In genomic region chr1:159214149-159214760, GRCh38 we compare ENCODE assay signal across 9 cellular contexts. TPM values are rescaled to one million over a fixed set of nuclear protein-coding genes. Genes with fewer than 3 reads are reported as not detected.
DNase-seq lines count a peak whose midpoint lies in the region; ATAC-seq, FAIRE-seq and TF ChIP-seq lines count a peak whose summit lies in the region.
"Had no signal": no experiment of that assay in that cellular context is flagged by ENCODE, and none has a peak within 500 bp of the region (broad histone marks: within the 10 kb centered on the region; RNA-seq: fewer than 3 reads in every experiment).

No MANE protein-coding gene starts in this region.

- no peaks in the 10 kb centered on the region for H3K36me3 ChIP-seq in heart left ventricle
- no peaks in the 10 kb centered on the region for H3K36me3 ChIP-seq in SK-N-SH (replicated peaks in 1 of 2; ENCODE audit: control insufficient read depth in 1 of 2, insufficient read depth in 2 of 2, low read length in 1 of 2)
- no peaks in the 10 kb centered on the region for H3K36me3 ChIP-seq in liver (ENCODE audit: control insufficient read depth in 4 of 4, insufficient read depth in 3 of 4, low read depth in 1 of 4, low read length in 3 of 4)
- no peaks in the 10 kb centered on the region for H3K36me3 ChIP-seq in stomach

- TF ChIP-seq RAD21 in SK-N-SH (IDR thresholded peaks at IDR 0.05; ENCODE audit: low read length) (peak; percentile 70), liver (IDR thresholded peaks at IDR 0.05) (peak; percentile 82 to 91)

- H3K9ac ChIP-seq in SK-N-SH (no peak overlapping the region), liver (ENCODE audit: low read depth in 1 of 2, low read length in 2 of 2) (no peak overlapping the region)

- peak in 3 of 4 donors; percentile 45 to 72 (median 61) for ATAC-seq in heart left ventricle
- no peak for ATAC-seq in left ventricle myocardium superior

- no peak overlapping the region for H3K4me2 ChIP-seq in SK-N-SH

- no peaks in the 10 kb centered on the region for H3K9me3 ChIP-seq in heart left ventricle
- H3K9me3 ChIP-seq in SK-N-SH, result no peaks in the 10 kb centered on the region
- no peaks in the 10 kb centered on the region for H3K9me3 ChIP-seq in liver (ENCODE audit: control insufficient read depth in 4 of 4, low read length in 3 of 4)
- no peaks in the 10 kb centered on the region for H3K9me3 ChIP-seq in stomach

- POLR2A ChIA-PET in SK-N-SH (lab: Yijun Ruan, JAX) (interaction anchor here (0.6 kb wide), 1 partner anchor 33 kb away, joined by 3 read pairs; no protein-coding TSS in a partner anchor), MCF 10A (lab: Yijun Ruan, JAX) (interaction anchor here (0.6 to 2.6 kb wide), 13 partner anchors 8 to 747 kb away, joined by 3 to 17 read pairs (median 6); partner anchors contain the start of gene DUSP23)

- intact Hi-C loops in heart left ventricle (cut with DNase I) (loop anchor here in 7 of 10 donors (2.0 to 10.0 kb wide), 5 partner anchors 52 to 671 kb away; no protein-coding TSS in a partner anchor), left ventricle myocardium superior (cut with micrococcal nuclease) (loop anchor here (5.0 kb wide), 1 partner anchor 52 kb away; no protein-coding TSS in a partner anchor), MCF 10A (cut with micrococcal nuclease) (loop anchor here (1.0 to 5.0 kb wide), 5 partner anchors 383 to 677 kb away; no protein-coding TSS in a partner anchor), stomach (cut with DNase I; ENCODE audit: low total_unique reads) (loop anchor here (10.0 kb wide), 1 partner anchor 49 kb away; no protein-coding TSS in a partner anchor)

- H3K4me1 ChIP-seq in heart left ventricle (peaks cover 0 to 6% (median 0%) of the 10 kb centered on the region in 12 donors), SK-N-SH (ENCODE audit: control insufficient read depth in 1 of 2, insufficient read depth in 2 of 2, low read depth in 1 of 2, low read length in 1 of 2) (no peaks in the 10 kb centered on the region), liver (ENCODE audit: control insufficient read depth in 4 of 4, insufficient read depth in 4 of 4, low read length in 3 of 4) (peaks cover 0 to 2% (median 0%) of the 10 kb centered on the region in 4 donors), stomach (peaks cover 0 to 6% (median 0%) of the 10 kb centered on the region in 4 donors)

- 5 to 8% (median 6%) methylated on average over 5 of the region's 5 CpGs for WGBS in heart left ventricle, 4 donors
- WGBS in SK-N-SH (ENCODE audit: low lambda C conversion rate), result 4% methylated on average over 5 of the region's 5 CpGs
- WGBS in liver, result 5% methylated on average over 5 of the region's 5 CpGs
- WGBS in stomach, 5 donors, result 4 to 7% (median 6%) methylated on average over 5 of the region's 5 CpGs

- CTCF ChIA-PET in SK-N-SH (lab: Yijun Ruan, JAX), result interaction anchor here (0.5 to 26.8 kb wide), 27 partner anchors 10 to 907 kb away, joined by 3 to 660 read pairs (median 5); partner anchors contain the start of genes ACKR1 and CADM3
- CTCF ChIA-PET in MCF 10A (lab: Yijun Ruan, JAX), result interaction anchor here (0.5 to 17.2 kb wide), 81 partner anchors 9 to 1490 kb away, joined by 3 to 385 read pairs (median 5); partner anchors contain the start of genes ACKR1, DUSP23, FCRL6 and OR10J1

- no peaks in the 10 kb centered on the region for H3K36me3 Mint-ChIP-seq in MCF 10A (ENCODE audit: insufficient read depth, unreplicated experiment)

- DNase-seq in heart left ventricle (no peak), left ventricle myocardium superior (no peak), HK-2 (ENCODE audit: unreplicated experiment) (peak; percentile 35), SK-N-SH (peak; percentile 65), MCF 10A (ENCODE audit: unreplicated experiment) (peak; percentile 75), stomach (peak; percentile 35), frontal cortex (ENCODE audit: low spot score in 2 of 2) (no peak)

- no peaks in the 10 kb centered on the region for H3K79me2 ChIP-seq in SK-N-SH (ENCODE audit: insufficient read depth)

- H3K27ac Mint-ChIP-seq in MCF 10A (ENCODE audit: low read depth, unreplicated experiment), result peak overlapping the region; percentile 30

- H3K27ac ChIP-seq in heart left ventricle, result no peak overlapping the region
- no peak overlapping the region for H3K27ac ChIP-seq in SK-N-SH (ENCODE audit: low read depth in 2 of 2, low read length in 1 of 2)
- H3K27ac ChIP-seq in liver (ENCODE audit: low read depth in 1 of 2, low read length in 2 of 2), result no peak overlapping the region
- no peak overlapping the region for H3K27ac ChIP-seq in stomach
- H3K27ac ChIP-seq: epithelial cell of prostate had no signal

- no peak for FAIRE-seq in frontal cortex (lab: Jason Lieb, UNC)

- H3K4me1 Mint-ChIP-seq in MCF 10A (ENCODE audit: insufficient read depth, unreplicated experiment), result peaks cover 42% of the 10 kb centered on the region

- no peaks in the 10 kb centered on the region for H3K27me3 Mint-ChIP-seq in MCF 10A (ENCODE audit: insufficient read depth, unreplicated experiment)

- H3F3A ChIP-seq in SK-N-SH (replicated peaks; ENCODE audit: insufficient read depth), result no peaks in the 10 kb centered on the region

- H4K20me1 ChIP-seq in SK-N-SH (ENCODE audit: insufficient read depth), result no peaks in the 10 kb centered on the region

- no peak overlapping the region for H3K4me3 ChIP-seq in heart left ventricle
- peak overlapping the region in 1 of 2 experiments; percentile 39; a peak in 1 of 4 replicates for H3K4me3 ChIP-seq in SK-N-SH (ENCODE audit: low read depth in 2 of 2, low read length in 1 of 2)
- H3K4me3 ChIP-seq in liver (ENCODE audit: low read depth in 1 of 3, low read length in 3 of 3), result no peak overlapping the region
- no peak overlapping the region for H3K4me3 ChIP-seq in stomach

- TF ChIP-seq EP300 in SK-N-SH (IDR thresholded peaks at IDR 0.05; ENCODE audit: borderline replicate concordance in 1 of 2, low read depth in 1 of 2, low read length in 1 of 2) (no peak), stomach (IDR thresholded peaks at IDR 0.05) (no peak)

- TF ChIP-seq CTCF in heart left ventricle (IDR thresholded peaks at IDR 0.05) (peak; percentile 82 to 95 (median 87)), SK-N-SH (IDR thresholded peaks at IDR 0.05) (peak; percentile 94), MCF 10A (IDR thresholded peaks at IDR 0.05; ENCODE audit: unreplicated experiment) (peak; percentile 92), liver (IDR thresholded peaks at IDR 0.05; ENCODE audit: low read depth, low read length, missing input control) (peak; percentile 84), stomach (IDR thresholded peaks at IDR 0.05) (peak in 5 of 7 experiments; percentile 51 to 88 (median 82))

- H3K9me2 ChIP-seq in SK-N-SH, result no peaks in the 10 kb centered on the region

- H3K4me3 Mint-ChIP-seq in MCF 10A (ENCODE audit: unreplicated experiment), result no peak overlapping the region

- no peaks in the 10 kb centered on the region for H3K9me3 Mint-ChIP-seq in MCF 10A (ENCODE audit: unreplicated experiment)

- H2AFZ ChIP-seq in SK-N-SH (ENCODE audit: low read depth), result no peak overlapping the region

- H3K27me3 ChIP-seq in heart left ventricle (peaks cover 0 to 44% (median 8%) of the 10 kb centered on the region in 9 donors), SK-N-SH (ENCODE audit: insufficient read depth) (peaks cover 15% of the 10 kb centered on the region; the same call in 1 of the 2 replicates), liver (ENCODE audit: control insufficient read depth in 4 of 4, insufficient read depth in 4 of 4, low read length in 3 of 4) (no peaks in the 10 kb centered on the region), stomach (peaks cover 0 to 74% (median 12%) of the 10 kb centered on the region in 3 donors)

- BruUV-seq in MCF 10A (replicated peaks; lab: Mats Ljungman, UMichigan), result no TSS peak

- no peak for TF ChIP-seq POLR2A in heart left ventricle (IDR thresholded peaks at IDR 0.05)
- no peak for TF ChIP-seq POLR2A in stomach (IDR thresholded peaks at IDR 0.05)

TF ChIP-seq in liver, 16 proteins besides CTCF, POLR2A, EP300 and RAD21:
- TF ChIP-seq SP1 (IDR thresholded peaks at IDR 0.05) (no peak), GABPA (IDR thresholded peaks at IDR 0.05 in 1 of 2, conservative IDR thresholded peaks at IDR 0.05 in 1 of 2) (no peak), EGR1 (IDR thresholded peaks at IDR 0.05; ENCODE audit: low read depth in 2 of 2) (no peak), JUND (IDR thresholded peaks at IDR 0.05) (no peak), YY1 (IDR thresholded peaks at IDR 0.05) (no peak), NR2F2 (IDR thresholded peaks at IDR 0.05) (no peak)

RNA-seq across cellular contexts. Expression of gene ACKR1, which starts 9.6 kb away (rescaled TPM):
- total RNA-seq in heart left ventricle (10 to 100 TPM in 7 of 9 donors, 1 to 10 TPM in 2; 7.5 to 56.0 (median 19.1) TPM), left ventricle myocardium superior (15.9 TPM), MCF 10A (2022) (45.6 and 47.6 TPM in 2 replicates), liver (10 to 100 TPM in 1 of 2 donors, under 1 TPM in 1; 0.08 to 17.2 TPM), stomach (10 to 100 TPM in 3 of 5 donors, 1 to 10 TPM in 2; 4.3 to 23.2 (median 10.5) TPM), frontal cortex (0.41 TPM)
- polyA plus RNA-seq in heart left ventricle (10 to 100 TPM; 12.1 to 20.3 TPM), SK-N-SH (2012; rRNA removed) (0.02 TPM in 1 of 2 replicates, not detected in the other), liver (under 1 TPM in 1 of 2 donors, not detected in 1; 0.48 TPM), stomach (10 to 100 TPM in 2 of 3 donors, 1 to 10 TPM in 1; 6.8 to 41.3 (median 14.4) TPM)
- polyA plus RNA-seq in SK-N-SH (2012; cell fraction: cytosol; rRNA removed), result 0.05 TPM in 1 of 2 replicates, not detected in the other
- polyA plus RNA-seq in SK-N-SH (2012; cell fraction: nucleus; rRNA removed), result 0.06 and 0.18 TPM in 2 replicates

RNA-seq across cellular contexts. Expression of gene CADM3, which starts 42.8 kb away (rescaled TPM):
- total RNA-seq in heart left ventricle (10 to 100 TPM in 1 of 9 donors, 1 to 10 TPM in 7, under 1 TPM in 1; 0.93 to 14.3 (median 2.6) TPM), left ventricle myocardium superior (4.8 TPM), MCF 10A (2022) (207 and 222 TPM in 2 replicates), liver (under 1 TPM; 0.14 to 0.17 TPM), stomach (10 to 100 TPM in 1 of 5 donors, 1 to 10 TPM in 4; 3.2 to 10.3 (median 7.8) TPM), frontal cortex (115 TPM)
- polyA plus RNA-seq in heart left ventricle (1 to 10 TPM; 1.7 to 2.1 TPM), SK-N-SH (2012; rRNA removed) (0.78 and 0.94 TPM in 2 replicates), liver (under 1 TPM; 0.15 to 0.25 TPM), stomach (1 to 10 TPM; 1.8 to 4.1 (median 2.9) TPM)
- polyA plus RNA-seq in SK-N-SH (2012; cell fraction: cytosol; rRNA removed), result 0.41 and 0.75 TPM in 2 replicates
- 0.49 and 0.56 TPM in 2 replicates for polyA plus RNA-seq in SK-N-SH (2012; cell fraction: nucleus; rRNA removed)

Comparison
In these comparisons a context has a peak if more than half of its experiments do, and no peak if none do; other contexts are left out.
1. DNase-seq: peak in HK-2 (single experiment), SK-N-SH (single experiment), MCF 10A (single experiment) and stomach (single experiment); none in heart left ventricle (0 of 5), left ventricle myocardium superior (single experiment) and frontal cortex (0 of 2).
2. Peak in every context shown above with its lines, with median percentiles within 50 percentile points of each other: CTCF ChIP-seq.